In genomic region chr17:57326764-57327163, GRCh38 we compare ENCODE assay signal across 17 cellular contexts.
DNase-seq lines count a peak whose midpoint lies in the region; ATAC-seq and TF ChIP-seq lines count a peak whose summit lies in the region.
"Had no signal": no experiment of that assay in that cellular context is flagged by ENCODE, and none has a peak within 500 bp of the region (broad histone marks: within the 10 kb centered on the region; RNA-seq: fewer than 3 reads in every experiment).

No MANE protein-coding gene starts in this region.

- peak overlapping the region; percentile 23 to 77 for H3K27ac Mint-ChIP-seq in effector memory CD8-positive, alpha-beta T cell

- TF ChIP-seq CTCF in left ventricle myocardium inferior (IDR thresholded peaks at IDR 0.05; ENCODE audit: borderline replicate concordance) = no peak

- peaks cover 3% of the 10 kb centered on the region for H3K36me3 Mint-ChIP-seq in effector memory CD8-positive, alpha-beta T cell (ENCODE audit: insufficient read depth)

- no peaks in the 10 kb centered on the region for H3K9me3 Mint-ChIP-seq in effector memory CD8-positive, alpha-beta T cell

- H3K4me1 Mint-ChIP-seq in effector memory CD8-positive, alpha-beta T cell (ENCODE audit: low read depth in 2 of 2) = peaks cover 19 to 26% of the 10 kb centered on the region in 2 donors
- H3K4me1 Mint-ChIP-seq: CD14-positive monocyte had no signal

- H3K27ac ChIP-seq in left ventricle myocardium inferior (replicated peaks) (peak overlapping the region; percentile 18), KOPT-K1 (ENCODE audit: low read depth, low read length, poor library complexity, severe bottlenecking) (peak overlapping the region; percentile 18), skeletal muscle tissue (ENCODE audit: low read depth, low read length) (peak overlapping the region; percentile 39)

- DNase-seq in left ventricle myocardium inferior = no peak
- DNase-seq in cardiac septum (ENCODE audit: low spot score) = no peak
- no peak for DNase-seq in effector memory CD8-positive, alpha-beta T cell
- DNase-seq in ACHN = no peak
- DNase-seq in stimulated activated CD4-positive, alpha-beta T cell treated with anti-CD3 and anti-CD28 coated beads, Interleukin-15, amount 100 ng/mL, for 24 hours = no peak
- DNase-seq in activated CD4-positive, CD25-positive, alpha-beta regulatory T cell treated with anti-CD3 and anti-CD28 coated beads, Interleukin-2, amount 50 U/mL, for 72 hours = no peak
- DNase-seq: AML-193, COR-L47, NCI-H1417 treated with DMSO at 0.1 percent for 48 hours, NCI-H1930, NCI-H2171, NCI-H446 treated with DMSO at 0.1 percent for 48 hours, RPMI8226, SIG-M5 had no signal

- intact Hi-C loops in left ventricle myocardium inferior (cut with micrococcal nuclease) = no loop called here
- intact Hi-C loops in cardiac septum (cut with DNase I) = no loop called here

- H3K36me3 ChIP-seq in left ventricle myocardium inferior (no peaks in the 10 kb centered on the region), KOPT-K1 (ENCODE audit: insufficient read depth, low read length) (peaks cover 90% of the 10 kb centered on the region), skeletal muscle tissue (ENCODE audit: control insufficient read depth in 3 of 3, insufficient read depth in 3 of 3, low read length in 3 of 3) (no peaks in the 10 kb centered on the region)

- H3K9me3 ChIP-seq in left ventricle myocardium inferior (replicated peaks) = no peaks in the 10 kb centered on the region
- H3K9me3 ChIP-seq in KOPT-K1 (ENCODE audit: insufficient read depth, low read length, poor library complexity, severe bottlenecking) = no peaks in the 10 kb centered on the region
- H3K9me3 ChIP-seq in skeletal muscle tissue (ENCODE audit: control insufficient read depth in 3 of 3, low read length in 3 of 3) = no peaks in the 10 kb centered on the region

- ATAC-seq in effector memory CD8-positive, alpha-beta T cell (replicated peaks) = no peak

- H3K4me1 ChIP-seq in left ventricle myocardium inferior (peaks cover 68% of the 10 kb centered on the region), skeletal muscle tissue (ENCODE audit: control insufficient read depth in 3 of 3, insufficient read depth in 3 of 3, low read length in 3 of 3) (peaks cover 45 to 77% (median 75%) of the 10 kb centered on the region in 3 donors)

- H3K27me3 Mint-ChIP-seq in effector memory CD8-positive, alpha-beta T cell = no peaks in the 10 kb centered on the region

- H3K9ac ChIP-seq in skeletal muscle tissue (ENCODE audit: low read depth in 1 of 3, low read length in 3 of 3) = no peak overlapping the region

- H3K4me3 ChIP-seq in left ventricle myocardium inferior (no peak overlapping the region), skeletal muscle tissue (ENCODE audit: low read length in 3 of 3) (no peak overlapping the region)

- H3K4me3 Mint-ChIP-seq in effector memory CD8-positive, alpha-beta T cell = no peak overlapping the region
- H3K4me3 Mint-ChIP-seq: CD14-positive monocyte had no signal

- in situ Hi-C loops in ACHN (cut with HindIII; ENCODE audit: low pct_ligation_motif_present, low pct_unique_long_range_greater_than_20kb, low sequenced_read_pairs) = no loop called here

- H3K27me3 ChIP-seq in left ventricle myocardium inferior (ENCODE audit: low read depth) = no peaks in the 10 kb centered on the region
- no peaks in the 10 kb centered on the region for H3K27me3 ChIP-seq in skeletal muscle tissue (ENCODE audit: control insufficient read depth in 3 of 3, insufficient read depth in 3 of 3, low read length in 3 of 3)
